ENCODE assay signal across 1 cellular context in the genomic region with DNA sequence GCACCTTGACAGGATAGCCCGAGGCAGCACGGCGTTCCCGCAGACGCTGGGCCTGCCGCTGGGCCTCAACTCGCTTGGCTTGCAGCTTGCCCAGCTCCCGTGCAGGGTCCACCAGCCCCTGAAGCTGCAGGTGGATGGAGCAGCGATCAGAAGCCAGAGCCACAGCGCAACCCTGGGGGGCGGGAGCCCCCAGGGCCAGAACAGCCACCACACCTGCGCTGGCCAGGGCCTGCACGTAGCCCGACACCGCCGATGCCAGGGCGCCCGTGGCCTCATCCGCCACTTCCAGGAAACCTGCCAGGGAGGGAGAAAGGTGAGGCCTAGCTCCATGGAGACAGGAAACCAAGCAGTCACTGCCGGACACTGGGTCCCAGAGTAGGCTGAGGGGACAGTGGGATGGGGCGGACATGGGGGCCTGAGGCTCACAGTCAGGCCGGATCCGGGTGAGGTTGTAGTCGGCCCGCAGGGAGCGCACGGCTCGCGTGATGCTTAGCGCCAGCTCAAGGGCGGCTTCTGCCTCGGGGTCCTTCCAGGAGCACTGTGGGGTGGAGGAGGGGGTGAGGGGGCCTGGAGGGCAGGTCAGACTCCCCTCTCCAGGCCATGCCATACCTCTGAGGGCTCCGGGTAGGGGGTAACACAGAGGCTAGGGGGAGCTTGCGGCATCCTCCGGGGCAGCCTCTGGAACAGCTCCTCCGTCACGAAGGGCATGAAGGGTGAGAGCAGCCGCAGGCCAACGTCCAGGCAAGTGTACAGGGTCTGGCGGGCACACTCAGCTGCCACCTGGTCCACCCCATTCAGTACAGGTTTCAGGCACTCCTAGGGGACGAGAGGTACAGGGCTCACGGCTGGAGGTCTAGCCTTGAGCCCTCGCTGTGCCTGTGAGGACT.
TF ChIP-seq lines count a peak whose summit lies in the region.

No MANE protein-coding gene starts in this region.

TF ChIP-seq in GM12878, 131 proteins besides CTCF, POLR2A, EP300 and RAD21:
- TF ChIP-seq NR2C2 (IDR thresholded peaks at IDR 0.05; ENCODE audit: borderline replicate concordance, control insufficient read depth, insufficient read length, low read depth) (no peak), MXI1 (IDR thresholded peaks at IDR 0.05; ENCODE audit: low read depth, low read length) (no peak), TARDBP (IDR thresholded peaks at IDR 0.05; ENCODE audit: borderline replicate concordance) (no peak), CBX5 (IDR thresholded peaks at IDR 0.05; ENCODE audit: low read depth) (no peak), GABPA (IDR thresholded peaks at IDR 0.05; ENCODE audit: low read depth) (no peak)
- TF ChIP-seq, protein P1, sequence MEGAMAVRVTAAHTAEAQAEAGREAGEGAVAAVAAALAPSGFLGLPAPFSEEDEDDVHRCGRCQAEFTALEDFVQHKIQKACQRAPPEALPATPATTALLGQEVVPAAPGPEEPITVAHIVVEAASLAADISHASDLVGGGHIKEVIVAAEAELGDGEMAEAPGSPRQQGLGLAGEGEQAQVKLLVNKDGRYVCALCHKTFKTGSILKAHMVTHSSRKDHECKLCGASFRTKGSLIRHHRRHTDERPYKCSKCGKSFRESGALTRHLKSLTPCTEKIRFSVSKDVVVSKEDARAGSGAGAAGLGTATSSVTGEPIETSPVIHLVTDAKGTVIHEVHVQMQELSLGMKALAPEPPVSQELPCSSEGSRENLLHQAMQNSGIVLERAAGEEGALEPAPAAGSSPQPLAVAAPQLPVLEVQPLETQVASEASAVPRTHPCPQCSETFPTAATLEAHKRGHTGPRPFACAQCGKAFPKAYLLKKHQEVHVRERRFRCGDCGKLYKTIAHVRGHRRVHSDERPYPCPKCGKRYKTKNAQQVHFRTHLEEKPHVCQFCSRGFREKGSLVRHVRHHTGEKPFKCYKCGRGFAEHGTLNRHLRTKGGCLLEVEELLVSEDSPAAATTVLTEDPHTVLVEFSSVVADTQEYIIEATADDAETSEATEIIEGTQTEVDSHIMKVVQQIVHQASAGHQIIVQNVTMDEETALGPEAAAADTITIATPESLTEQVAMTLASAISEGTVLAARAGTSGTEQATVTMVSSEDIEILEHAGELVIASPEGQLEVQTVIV (IDR thresholded peaks at IDR 0.05; ENCODE audit: borderline replicate concordance, partially characterized antibody) = no peak
- TF ChIP-seq, protein P2, sequence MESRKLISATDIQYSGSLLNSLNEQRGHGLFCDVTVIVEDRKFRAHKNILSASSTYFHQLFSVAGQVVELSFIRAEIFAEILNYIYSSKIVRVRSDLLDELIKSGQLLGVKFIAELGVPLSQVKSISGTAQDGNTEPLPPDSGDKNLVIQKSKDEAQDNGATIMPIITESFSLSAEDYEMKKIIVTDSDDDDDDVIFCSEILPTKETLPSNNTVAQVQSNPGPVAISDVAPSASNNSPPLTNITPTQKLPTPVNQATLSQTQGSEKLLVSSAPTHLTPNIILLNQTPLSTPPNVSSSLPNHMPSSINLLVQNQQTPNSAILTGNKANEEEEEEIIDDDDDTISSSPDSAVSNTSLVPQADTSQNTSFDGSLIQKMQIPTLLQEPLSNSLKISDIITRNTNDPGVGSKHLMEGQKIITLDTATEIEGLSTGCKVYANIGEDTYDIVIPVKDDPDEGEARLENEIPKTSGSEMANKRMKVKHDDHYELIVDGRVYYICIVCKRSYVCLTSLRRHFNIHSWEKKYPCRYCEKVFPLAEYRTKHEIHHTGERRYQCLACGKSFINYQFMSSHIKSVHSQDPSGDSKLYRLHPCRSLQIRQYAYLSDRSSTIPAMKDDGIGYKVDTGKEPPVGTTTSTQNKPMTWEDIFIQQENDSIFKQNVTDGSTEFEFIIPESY (IDR thresholded peaks at IDR 0.05) = no peak
